1 cellular context compared by ENCODE assay signal in the genomic region with DNA sequence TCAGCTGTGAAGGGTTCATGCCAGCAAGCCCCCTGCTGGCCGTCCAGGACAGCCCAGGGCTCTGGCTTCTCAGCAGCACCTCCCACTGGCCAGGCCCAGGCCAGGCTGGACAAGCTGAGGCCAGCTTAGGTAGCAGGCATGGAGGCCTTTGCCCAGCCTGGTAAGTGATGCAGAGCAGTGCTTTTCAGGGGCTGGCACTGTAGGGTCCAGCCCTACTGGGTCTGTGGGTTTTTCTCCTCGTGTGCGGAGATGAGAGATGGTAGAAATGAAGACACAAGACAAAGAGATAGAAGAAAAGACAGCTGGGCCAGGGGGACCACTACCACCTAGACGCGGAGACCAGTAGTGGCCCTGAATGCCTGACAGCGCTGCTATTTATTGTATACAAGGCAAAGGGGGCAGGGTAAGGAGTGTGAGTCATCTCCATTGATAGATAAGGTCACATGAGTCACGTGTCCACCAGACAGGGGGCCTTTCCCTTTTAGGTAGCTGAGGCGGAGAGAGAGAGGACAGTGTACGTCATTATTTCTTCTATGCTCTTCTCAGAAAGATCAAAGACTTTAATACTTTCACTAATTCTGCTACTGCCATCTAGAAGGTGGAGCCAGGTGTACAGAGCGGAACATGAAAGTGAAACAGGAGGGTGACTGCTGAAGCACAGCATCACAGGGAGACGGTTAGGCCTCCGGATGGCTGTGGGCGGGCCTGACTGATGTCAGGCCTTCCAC.
TF ChIP-seq lines count a peak whose summit lies in the region.
"Not testable (repeated sequence)": the region's sequence is repeated elsewhere in the genome, so short reads cannot be mapped to it uniquely, and the experiment has no call there.

No MANE protein-coding gene starts in this region.

TF ChIP-seq in K562, 482 proteins besides CTCF, POLR2A, EP300 and RAD21 (continued from another document and continues in another):
- TF ChIP-seq, protein P1, sequence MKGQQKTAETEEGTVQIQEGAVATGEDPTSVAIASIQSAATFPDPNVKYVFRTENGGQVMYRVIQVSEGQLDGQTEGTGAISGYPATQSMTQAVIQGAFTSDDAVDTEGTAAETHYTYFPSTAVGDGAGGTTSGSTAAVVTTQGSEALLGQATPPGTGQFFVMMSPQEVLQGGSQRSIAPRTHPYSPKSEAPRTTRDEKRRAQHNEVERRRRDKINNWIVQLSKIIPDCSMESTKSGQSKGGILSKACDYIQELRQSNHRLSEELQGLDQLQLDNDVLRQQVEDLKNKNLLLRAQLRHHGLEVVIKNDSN (CRISPR knock-in tag; IDR thresholded peaks at IDR 0.05), result peak; percentile 95
- peak; percentile 94 for TF ChIP-seq FOXJ2 (tag; IDR thresholded peaks at IDR 0.05)
- TF ChIP-seq ETV1 (tag; conservative IDR thresholded peaks at IDR 0.05; ENCODE audit: low read depth), result peak; percentile 39; the same call in 1 of the 2 replicates
- TF ChIP-seq KDM4B (IDR thresholded peaks at IDR 0.05; ENCODE audit: borderline replicate concordance in 2 of 2, low read depth in 1 of 2), result peak in 1 of 2 experiments; percentile 8; a peak in 1 of 4 replicates
- TF ChIP-seq FOSL1 (tag; conservative IDR thresholded peaks at IDR 0.05), result peak; percentile 97
- peak; percentile 47 to 76; a peak in 3 of 4 replicates for TF ChIP-seq TRIM24 (IDR thresholded peaks at IDR 0.05)
- TF ChIP-seq, protein P2, sequence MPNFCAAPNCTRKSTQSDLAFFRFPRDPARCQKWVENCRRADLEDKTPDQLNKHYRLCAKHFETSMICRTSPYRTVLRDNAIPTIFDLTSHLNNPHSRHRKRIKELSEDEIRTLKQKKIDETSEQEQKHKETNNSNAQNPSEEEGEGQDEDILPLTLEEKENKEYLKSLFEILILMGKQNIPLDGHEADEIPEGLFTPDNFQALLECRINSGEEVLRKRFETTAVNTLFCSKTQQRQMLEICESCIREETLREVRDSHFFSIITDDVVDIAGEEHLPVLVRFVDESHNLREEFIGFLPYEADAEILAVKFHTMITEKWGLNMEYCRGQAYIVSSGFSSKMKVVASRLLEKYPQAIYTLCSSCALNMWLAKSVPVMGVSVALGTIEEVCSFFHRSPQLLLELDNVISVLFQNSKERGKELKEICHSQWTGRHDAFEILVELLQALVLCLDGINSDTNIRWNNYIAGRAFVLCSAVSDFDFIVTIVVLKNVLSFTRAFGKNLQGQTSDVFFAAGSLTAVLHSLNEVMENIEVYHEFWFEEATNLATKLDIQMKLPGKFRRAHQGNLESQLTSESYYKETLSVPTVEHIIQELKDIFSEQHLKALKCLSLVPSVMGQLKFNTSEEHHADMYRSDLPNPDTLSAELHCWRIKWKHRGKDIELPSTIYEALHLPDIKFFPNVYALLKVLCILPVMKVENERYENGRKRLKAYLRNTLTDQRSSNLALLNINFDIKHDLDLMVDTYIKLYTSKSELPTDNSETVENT (CRISPR knock-in tag; IDR thresholded peaks at IDR 0.05), result 0 out of 2 replicates have a peak, but pooled peaks have one; percentile 22
- 0 out of 4 replicates have a peak, but pooled peaks have one; percentile 9 to 19 for TF ChIP-seq NRF1 (conservative IDR thresholded peaks at IDR 0.05 in 1 of 2, IDR thresholded peaks at IDR 0.05 in 1 of 2)
- TF ChIP-seq, protein P3, sequence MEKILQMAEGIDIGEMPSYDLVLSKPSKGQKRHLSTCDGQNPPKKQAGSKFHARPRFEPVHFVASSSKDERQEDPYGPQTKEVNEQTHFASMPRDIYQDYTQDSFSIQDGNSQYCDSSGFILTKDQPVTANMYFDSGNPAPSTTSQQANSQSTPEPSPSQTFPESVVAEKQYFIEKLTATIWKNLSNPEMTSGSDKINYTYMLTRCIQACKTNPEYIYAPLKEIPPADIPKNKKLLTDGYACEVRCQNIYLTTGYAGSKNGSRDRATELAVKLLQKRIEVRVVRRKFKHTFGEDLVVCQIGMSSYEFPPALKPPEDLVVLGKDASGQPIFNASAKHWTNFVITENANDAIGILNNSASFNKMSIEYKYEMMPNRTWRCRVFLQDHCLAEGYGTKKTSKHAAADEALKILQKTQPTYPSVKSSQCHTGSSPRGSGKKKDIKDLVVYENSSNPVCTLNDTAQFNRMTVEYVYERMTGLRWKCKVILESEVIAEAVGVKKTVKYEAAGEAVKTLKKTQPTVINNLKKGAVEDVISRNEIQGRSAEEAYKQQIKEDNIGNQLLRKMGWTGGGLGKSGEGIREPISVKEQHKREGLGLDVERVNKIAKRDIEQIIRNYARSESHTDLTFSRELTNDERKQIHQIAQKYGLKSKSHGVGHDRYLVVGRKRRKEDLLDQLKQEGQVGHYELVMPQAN (IDR thresholded peaks at IDR 0.05; ENCODE audit: borderline replicate concordance), result peak; percentile 47; the same call in 1 of the 2 replicates
- TF ChIP-seq TBL1XR1 (IDR thresholded peaks at IDR 0.05; ENCODE audit: low read length in 2 of 2), result peak in 1 of 2 experiments; percentile 60; a peak in 2 of 4 replicates
- peak; percentile 69 for TF ChIP-seq TAF9B (IDR thresholded peaks at IDR 0.05; ENCODE audit: partially characterized antibody)
- TF ChIP-seq NFE2 (IDR thresholded peaks at IDR 0.05; ENCODE audit: low read depth), result peak; percentile 49; the same call in 1 of the 2 replicates
- TF ChIP-seq, protein P4, sequence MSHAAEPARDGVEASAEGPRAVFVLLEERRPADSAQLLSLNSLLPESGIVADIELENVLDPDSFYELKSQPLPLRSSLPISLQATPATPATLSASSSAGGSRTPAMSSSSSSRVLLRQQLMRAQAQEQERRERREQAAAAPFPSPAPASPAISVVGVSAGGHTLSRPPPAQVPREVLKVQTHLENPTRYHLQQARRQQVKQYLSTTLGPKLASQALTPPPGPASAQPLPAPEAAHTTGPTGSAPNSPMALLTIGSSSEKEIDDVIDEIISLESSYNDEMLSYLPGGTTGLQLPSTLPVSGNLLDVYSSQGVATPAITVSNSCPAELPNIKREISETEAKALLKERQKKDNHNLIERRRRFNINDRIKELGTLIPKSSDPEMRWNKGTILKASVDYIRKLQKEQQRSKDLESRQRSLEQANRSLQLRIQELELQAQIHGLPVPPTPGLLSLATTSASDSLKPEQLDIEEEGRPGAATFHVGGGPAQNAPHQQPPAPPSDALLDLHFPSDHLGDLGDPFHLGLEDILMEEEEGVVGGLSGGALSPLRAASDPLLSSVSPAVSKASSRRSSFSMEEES (CRISPR knock-in tag; IDR thresholded peaks at IDR 0.05), result peak; percentile 97
- TF ChIP-seq SUPT5H (IDR thresholded peaks at IDR 0.05), result peak; percentile 43; the same call in 1 of the 2 replicates
- TF ChIP-seq, protein P5, sequence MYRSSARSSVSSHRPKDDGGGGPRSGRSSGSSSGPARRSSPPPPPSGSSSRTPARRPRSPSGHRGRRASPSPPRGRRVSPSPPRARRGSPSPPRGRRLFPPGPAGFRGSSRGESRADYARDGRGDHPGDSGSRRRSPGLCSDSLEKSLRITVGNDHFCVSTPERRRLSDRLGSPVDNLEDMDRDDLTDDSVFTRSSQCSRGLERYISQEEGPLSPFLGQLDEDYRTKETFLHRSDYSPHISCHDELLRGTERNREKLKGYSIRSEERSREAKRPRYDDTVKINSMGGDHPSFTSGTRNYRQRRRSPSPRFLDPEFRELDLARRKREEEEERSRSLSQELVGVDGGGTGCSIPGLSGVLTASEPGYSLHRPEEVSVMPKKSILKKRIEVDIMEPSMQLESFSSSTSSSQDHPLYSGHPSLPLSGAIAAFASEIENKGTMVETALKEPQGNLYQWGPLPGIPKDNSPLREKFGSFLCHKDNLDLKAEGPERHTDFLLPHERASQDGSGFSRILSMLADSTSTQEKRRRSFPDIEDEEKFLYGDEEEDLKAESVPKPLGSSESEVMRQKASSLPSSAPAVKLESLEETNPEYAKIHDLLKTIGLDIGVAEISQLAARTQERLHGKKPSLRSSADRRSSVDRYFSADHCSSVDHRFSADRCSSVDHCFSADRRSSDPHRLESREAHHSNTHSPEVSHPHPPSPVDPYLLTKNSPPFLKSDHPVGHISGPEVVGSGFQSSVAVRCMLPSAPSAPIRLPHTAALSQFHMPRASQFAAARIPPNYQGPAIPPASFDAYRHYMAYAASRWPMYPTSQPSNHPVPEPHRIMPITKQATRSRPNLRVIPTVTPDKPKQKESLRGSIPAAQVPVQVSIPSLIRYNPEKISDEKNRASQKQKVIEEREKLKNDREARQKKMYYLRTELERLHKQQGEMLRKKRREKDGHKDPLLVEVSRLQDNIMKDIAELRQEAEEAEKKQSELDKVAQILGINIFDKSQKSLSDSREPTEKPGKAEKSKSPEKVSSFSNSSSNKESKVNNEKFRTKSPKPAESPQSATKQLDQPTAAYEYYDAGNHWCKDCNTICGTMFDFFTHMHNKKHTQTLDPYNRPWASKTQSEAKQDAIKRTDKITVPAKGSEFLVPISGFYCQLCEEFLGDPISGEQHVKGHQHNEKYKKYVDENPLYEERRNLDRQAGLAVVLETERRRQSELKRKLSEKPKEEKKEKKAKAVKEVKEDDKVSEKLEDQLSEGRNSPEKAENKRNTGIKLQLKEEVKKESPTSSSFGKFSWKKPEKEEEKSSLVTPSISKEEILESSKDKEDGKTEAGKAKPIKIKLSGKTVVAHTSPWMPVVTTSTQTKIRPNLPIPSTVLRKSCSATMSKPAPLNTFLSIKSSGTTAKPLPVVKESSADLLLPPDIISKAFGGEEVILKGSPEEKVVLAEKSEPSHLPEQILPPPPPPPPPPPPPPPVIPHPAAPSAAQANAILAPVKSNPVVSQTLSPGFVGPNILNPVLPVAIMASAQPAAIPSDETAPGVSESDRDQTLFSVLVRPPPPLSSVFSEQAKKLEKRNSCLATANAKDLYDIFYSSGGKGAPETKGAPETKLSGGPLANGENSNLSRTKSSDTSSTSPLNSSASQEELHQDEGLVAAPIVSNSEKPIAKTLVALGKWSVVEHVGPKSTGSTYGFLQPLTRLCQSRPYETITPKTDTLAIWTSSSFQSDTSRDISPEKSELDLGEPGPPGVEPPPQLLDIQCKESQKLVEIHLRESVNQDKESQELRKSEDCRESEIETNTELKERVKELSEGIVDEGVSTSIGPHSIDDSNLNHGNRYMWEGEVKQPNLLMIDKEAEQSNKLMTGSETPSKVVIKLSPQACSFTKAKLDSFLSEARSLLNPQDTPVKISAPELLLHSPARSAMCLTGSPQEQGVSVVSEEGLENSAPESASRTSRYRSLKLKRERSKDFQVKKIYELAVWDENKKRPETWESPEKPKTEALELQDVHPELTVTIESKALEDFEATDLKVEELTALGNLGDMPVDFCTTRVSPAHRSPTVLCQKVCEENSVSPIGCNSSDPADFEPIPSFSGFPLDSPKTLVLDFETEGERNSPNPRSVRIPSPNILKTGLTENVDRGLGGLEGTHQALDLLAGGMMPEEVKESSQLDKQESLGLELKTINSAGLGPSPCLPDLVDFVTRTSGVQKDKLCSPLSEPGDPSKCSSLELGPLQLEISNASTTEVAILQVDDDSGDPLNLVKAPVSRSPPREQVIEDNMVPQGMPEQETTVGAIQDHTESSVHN (IDR thresholded peaks at IDR 0.05; ENCODE audit: borderline replicate concordance in 1 of 2, low read depth in 1 of 2), result peak in 1 of 2 experiments; percentile 88; a peak in 2 of 4 replicates
- peak; percentile 74; the same call in 1 of the 2 replicates for TF ChIP-seq HDAC2 (IDR thresholded peaks at IDR 0.05)
- TF ChIP-seq FOXK1 (CRISPR knock-in tag; IDR thresholded peaks at IDR 0.05; ENCODE audit: borderline replicate concordance), result 0 out of 2 replicates have a peak, but pooled peaks have one; percentile 18
- TF ChIP-seq, protein P6, sequence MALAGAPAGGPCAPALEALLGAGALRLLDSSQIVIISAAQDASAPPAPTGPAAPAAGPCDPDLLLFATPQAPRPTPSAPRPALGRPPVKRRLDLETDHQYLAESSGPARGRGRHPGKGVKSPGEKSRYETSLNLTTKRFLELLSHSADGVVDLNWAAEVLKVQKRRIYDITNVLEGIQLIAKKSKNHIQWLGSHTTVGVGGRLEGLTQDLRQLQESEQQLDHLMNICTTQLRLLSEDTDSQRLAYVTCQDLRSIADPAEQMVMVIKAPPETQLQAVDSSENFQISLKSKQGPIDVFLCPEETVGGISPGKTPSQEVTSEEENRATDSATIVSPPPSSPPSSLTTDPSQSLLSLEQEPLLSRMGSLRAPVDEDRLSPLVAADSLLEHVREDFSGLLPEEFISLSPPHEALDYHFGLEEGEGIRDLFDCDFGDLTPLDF (CRISPR knock-in tag; IDR thresholded peaks at IDR 0.05), result peak; percentile 62; the same call in 1 of the 2 replicates
- TF ChIP-seq, protein P7, sequence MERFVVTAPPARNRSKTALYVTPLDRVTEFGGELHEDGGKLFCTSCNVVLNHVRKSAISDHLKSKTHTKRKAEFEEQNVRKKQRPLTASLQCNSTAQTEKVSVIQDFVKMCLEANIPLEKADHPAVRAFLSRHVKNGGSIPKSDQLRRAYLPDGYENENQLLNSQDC (CRISPR knock-in tag; IDR thresholded peaks at IDR 0.05), result 0 out of 2 replicates have a peak, but pooled peaks have one; percentile 19
- TF ChIP-seq ESRRA (IDR thresholded peaks at IDR 0.05; ENCODE audit: borderline replicate concordance, low read depth), result peak; percentile 40; the same call in 1 of the 2 replicates
- 0 out of 2 replicates have a peak, but pooled peaks have one; percentile 15 for TF ChIP-seq RHOXF2B (CRISPR knock-in tag; conservative IDR thresholded peaks at IDR 0.05)
- TF ChIP-seq ZNF764 (CRISPR knock-in tag; IDR thresholded peaks at IDR 0.05; ENCODE audit: low read depth), result peak; percentile 90
- TF ChIP-seq XRCC5 (IDR thresholded peaks at IDR 0.05; ENCODE audit: low read depth, low read length), result 0 out of 2 replicates have a peak, but pooled peaks have one; percentile 9
- TF ChIP-seq ZNF23 (CRISPR knock-in tag; IDR thresholded peaks at IDR 0.05), result 0 out of 2 replicates have a peak, but pooled peaks have one; percentile 58
- TF ChIP-seq LEF1 (IDR thresholded peaks at IDR 0.05), result peak; percentile 94
- TF ChIP-seq FOXP1 (CRISPR knock-in tag; IDR thresholded peaks at IDR 0.05), result 0 out of 2 replicates have a peak, but pooled peaks have one; percentile 50
- TF ChIP-seq JUNB (CRISPR knock-in tag; conservative IDR thresholded peaks at IDR 0.05), result peak; percentile 97
- TF ChIP-seq SRF (CRISPR knock-in tag; IDR thresholded peaks at IDR 0.05), result peak in 1 of 2 experiments; percentile 76; a peak in 2 of 4 replicates
- peak in 1 of 2 experiments; percentile 63; a peak in 1 of 4 replicates for TF ChIP-seq MAZ (CRISPR knock-in tag; conservative IDR thresholded peaks at IDR 0.05 in 1 of 2, IDR thresholded peaks at IDR 0.05 in 1 of 2)
- TF ChIP-seq, protein P8, sequence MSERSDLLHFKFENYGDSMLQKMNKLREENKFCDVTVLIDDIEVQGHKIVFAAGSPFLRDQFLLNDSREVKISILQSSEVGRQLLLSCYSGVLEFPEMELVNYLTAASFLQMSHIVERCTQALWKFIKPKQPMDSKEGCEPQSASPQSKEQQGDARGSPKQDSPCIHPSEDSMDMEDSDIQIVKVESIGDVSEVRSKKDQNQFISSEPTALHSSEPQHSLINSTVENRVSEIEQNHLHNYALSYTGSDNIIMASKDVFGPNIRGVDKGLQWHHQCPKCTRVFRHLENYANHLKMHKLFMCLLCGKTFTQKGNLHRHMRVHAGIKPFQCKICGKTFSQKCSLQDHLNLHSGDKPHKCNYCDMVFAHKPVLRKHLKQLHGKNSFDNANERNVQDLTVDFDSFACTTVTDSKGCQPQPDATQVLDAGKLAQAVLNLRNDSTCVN (CRISPR knock-in tag; IDR thresholded peaks at IDR 0.05), result 0 out of 2 replicates have a peak, but pooled peaks have one; percentile 43
- TF ChIP-seq CREB1 (IDR thresholded peaks at IDR 0.05), result not testable (repeated sequence)
- peak; percentile 24; the same call in 1 of the 2 replicates for TF ChIP-seq CREB1 (CRISPR knock-in tag; IDR thresholded peaks at IDR 0.05)
- TF ChIP-seq ATF7 (IDR thresholded peaks at IDR 0.05), result peak; percentile 94
- TF ChIP-seq TRIM28 (IDR thresholded peaks at IDR 0.05), result peak; percentile 50; the same call in 1 of the 2 replicates
- peak; percentile 82 for TF ChIP-seq CBFA2T2 (conservative IDR thresholded peaks at IDR 0.05)
- TF ChIP-seq, protein P9, sequence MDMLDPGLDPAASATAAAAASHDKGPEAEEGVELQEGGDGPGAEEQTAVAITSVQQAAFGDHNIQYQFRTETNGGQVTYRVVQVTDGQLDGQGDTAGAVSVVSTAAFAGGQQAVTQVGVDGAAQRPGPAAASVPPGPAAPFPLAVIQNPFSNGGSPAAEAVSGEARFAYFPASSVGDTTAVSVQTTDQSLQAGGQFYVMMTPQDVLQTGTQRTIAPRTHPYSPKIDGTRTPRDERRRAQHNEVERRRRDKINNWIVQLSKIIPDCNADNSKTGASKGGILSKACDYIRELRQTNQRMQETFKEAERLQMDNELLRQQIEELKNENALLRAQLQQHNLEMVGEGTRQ (CRISPR knock-in tag; IDR thresholded peaks at IDR 0.05), result peak; percentile 94
